In the genomic region with DNA sequence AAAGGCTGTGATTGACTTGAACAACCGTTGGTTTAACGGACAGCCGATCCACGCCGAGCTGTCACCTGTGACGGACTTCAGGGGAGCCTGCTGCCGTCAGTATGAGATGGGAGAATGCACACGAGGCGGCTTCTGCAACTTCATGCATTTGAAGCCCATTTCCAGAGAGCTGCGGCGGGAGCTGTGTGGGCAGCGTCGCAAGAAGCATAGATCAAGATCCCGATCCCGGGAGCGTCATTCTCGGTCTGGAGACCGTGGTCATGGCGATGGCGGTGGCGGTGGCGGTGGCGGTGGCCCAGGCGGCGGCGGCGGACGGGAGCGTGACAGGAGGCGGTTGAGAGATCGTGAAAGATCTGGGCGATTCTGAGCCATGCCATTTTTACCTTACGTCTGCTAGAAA, we compare ENCODE assay signal across 1 cellular context.
TF ChIP-seq lines count a peak whose summit lies in the region.

No MANE protein-coding gene starts in this region.

TF ChIP-seq in WTC11, 78 proteins besides CTCF, POLR2A, EP300 and RAD21:
- TF ChIP-seq, protein P1, sequence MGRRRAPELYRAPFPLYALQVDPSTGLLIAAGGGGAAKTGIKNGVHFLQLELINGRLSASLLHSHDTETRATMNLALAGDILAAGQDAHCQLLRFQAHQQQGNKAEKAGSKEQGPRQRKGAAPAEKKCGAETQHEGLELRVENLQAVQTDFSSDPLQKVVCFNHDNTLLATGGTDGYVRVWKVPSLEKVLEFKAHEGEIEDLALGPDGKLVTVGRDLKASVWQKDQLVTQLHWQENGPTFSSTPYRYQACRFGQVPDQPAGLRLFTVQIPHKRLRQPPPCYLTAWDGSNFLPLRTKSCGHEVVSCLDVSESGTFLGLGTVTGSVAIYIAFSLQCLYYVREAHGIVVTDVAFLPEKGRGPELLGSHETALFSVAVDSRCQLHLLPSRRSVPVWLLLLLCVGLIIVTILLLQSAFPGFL (CRISPR knock-in tag; IDR thresholded peaks at IDR 0.05; ENCODE audit: borderline replicate concordance) = no peak
- no peak for TF ChIP-seq ZBTB21 (CRISPR knock-in tag; IDR thresholded peaks at IDR 0.05; ENCODE audit: borderline replicate concordance)
- no peak for TF ChIP-seq EMX1 (CRISPR knock-in tag; IDR thresholded peaks at IDR 0.05)
- TF ChIP-seq ZNF396 (CRISPR knock-in tag; IDR thresholded peaks at IDR 0.05; ENCODE audit: borderline replicate concordance) = no peak
- no peak for TF ChIP-seq SOX15 (CRISPR knock-in tag; IDR thresholded peaks at IDR 0.05)
- TF ChIP-seq ZNF232 (CRISPR knock-in tag; IDR thresholded peaks at IDR 0.05) = no peak
- TF ChIP-seq, protein P2, sequence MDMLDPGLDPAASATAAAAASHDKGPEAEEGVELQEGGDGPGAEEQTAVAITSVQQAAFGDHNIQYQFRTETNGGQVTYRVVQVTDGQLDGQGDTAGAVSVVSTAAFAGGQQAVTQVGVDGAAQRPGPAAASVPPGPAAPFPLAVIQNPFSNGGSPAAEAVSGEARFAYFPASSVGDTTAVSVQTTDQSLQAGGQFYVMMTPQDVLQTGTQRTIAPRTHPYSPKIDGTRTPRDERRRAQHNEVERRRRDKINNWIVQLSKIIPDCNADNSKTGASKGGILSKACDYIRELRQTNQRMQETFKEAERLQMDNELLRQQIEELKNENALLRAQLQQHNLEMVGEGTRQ (CRISPR knock-in tag; IDR thresholded peaks at IDR 0.05) = no peak
- TF ChIP-seq FOXP4 (CRISPR knock-in tag; IDR thresholded peaks at IDR 0.05) = no peak
